8 cellular contexts compared by ENCODE assay signal in genomic region chr14:76955575-76956252, GRCh38.
DNase-seq lines count a peak whose midpoint lies in the region; ATAC-seq lines count a peak whose summit lies in the region.

No MANE protein-coding gene starts in this region.

- H3K4me1 ChIP-seq in CD4-positive, CD25-positive, alpha-beta regulatory T cell (ENCODE audit: control insufficient read depth, insufficient read depth, low read length, poor library complexity, severe bottlenecking), result peaks cover 55% of the 10 kb centered on the region
- peaks cover 48 to 49% of the 10 kb centered on the region in 2 donors for H3K4me1 ChIP-seq in duodenal mucosa (ENCODE audit: control insufficient read depth in 1 of 2, insufficient read depth in 2 of 2, low read length in 2 of 2)

- H3K27ac Mint-ChIP-seq in CD4-positive, CD25-positive, alpha-beta regulatory T cell, result peak overlapping the region; percentile 98 to 99 (median 99)
- H3K27ac Mint-ChIP-seq in stimulated activated naive CD8-positive, alpha-beta T cell treated with anti-CD3 and anti-CD28 coated beads, Interleukin-15, amount 100 ng/mL, for 72 hours, result peak overlapping the region; percentile 92 to 97

- H3K27ac ChIP-seq in CD4-positive, CD25-positive, alpha-beta regulatory T cell (ENCODE audit: insufficient read depth, low read length, poor library complexity, severe bottlenecking), result peak overlapping the region; percentile 96
- peak overlapping the region; percentile 79 for H3K27ac ChIP-seq in duodenal mucosa (ENCODE audit: low read depth, low read length)

- peak overlapping the region; percentile 70 for H3K4me3 ChIP-seq in CD4-positive, CD25-positive, alpha-beta regulatory T cell (ENCODE audit: low read depth, low read length)
- H3K4me3 ChIP-seq in duodenal mucosa (ENCODE audit: low read depth in 1 of 2, low read length in 2 of 2), result peak overlapping the region; percentile 71 to 72

- peak overlapping the region; percentile 38 to 65 for H3K9ac ChIP-seq in duodenal mucosa (ENCODE audit: low read depth in 1 of 2, low read length in 2 of 2)

- no peaks in the 10 kb centered on the region for H3K27me3 ChIP-seq in CD4-positive, CD25-positive, alpha-beta regulatory T cell (ENCODE audit: control insufficient read depth, insufficient read depth, low read length)
- no peaks in the 10 kb centered on the region for H3K27me3 ChIP-seq in duodenal mucosa (ENCODE audit: control insufficient read depth in 1 of 2, insufficient read depth in 2 of 2, low read length in 2 of 2)

- peaks cover 0 to 2% (median 0%) of the 10 kb centered on the region in 7 donors for H3K9me3 Mint-ChIP-seq in CD4-positive, CD25-positive, alpha-beta regulatory T cell
- H3K9me3 Mint-ChIP-seq in stimulated activated naive CD8-positive, alpha-beta T cell treated with anti-CD3 and anti-CD28 coated beads, Interleukin-15, amount 100 ng/mL, for 72 hours, result no peaks in the 10 kb centered on the region

- no peaks in the 10 kb centered on the region for H3K36me3 ChIP-seq in CD4-positive, CD25-positive, alpha-beta regulatory T cell (ENCODE audit: control insufficient read depth, insufficient read depth, low read length)
- no peaks in the 10 kb centered on the region for H3K36me3 ChIP-seq in duodenal mucosa (ENCODE audit: control insufficient read depth in 1 of 2, insufficient read depth in 2 of 2, low read length in 2 of 2)

- peaks cover 6 to 75% (median 21%) of the 10 kb centered on the region in 4 donors for H3K4me1 Mint-ChIP-seq in CD4-positive, CD25-positive, alpha-beta regulatory T cell
- H3K4me1 Mint-ChIP-seq in stimulated activated naive CD8-positive, alpha-beta T cell treated with anti-CD3 and anti-CD28 coated beads, Interleukin-15, amount 100 ng/mL, for 72 hours, result peaks cover 83% of the 10 kb centered on the region

- H3K27me3 Mint-ChIP-seq in CD4-positive, CD25-positive, alpha-beta regulatory T cell, result peaks cover 8% of the 10 kb centered on the region
- H3K27me3 Mint-ChIP-seq in stimulated activated naive CD8-positive, alpha-beta T cell treated with anti-CD3 and anti-CD28 coated beads, Interleukin-15, amount 100 ng/mL, for 72 hours, result no peaks in the 10 kb centered on the region

- no peaks in the 10 kb centered on the region for H3K36me3 Mint-ChIP-seq in CD4-positive, CD25-positive, alpha-beta regulatory T cell

- peak; percentile 64 for ATAC-seq in CD4-positive, CD25-positive, alpha-beta regulatory T cell (ENCODE audit: low read depth in 2 of 2)
- ATAC-seq in GM19455 (IDR thresholded peaks at IDR 0.05; ENCODE audit: unreplicated experiment), result peak; percentile 13
- peak; percentile 73 for ATAC-seq in activated CD4-positive, CD25-positive, alpha-beta regulatory T cell treated with anti-CD3 and anti-CD28 coated beads, Interleukin-2, amount 50 U/mL, for 24 hours
- peak; percentile 79 for ATAC-seq in stimulated activated naive CD8-positive, alpha-beta T cell treated with anti-CD3 and anti-CD28 coated beads, Interleukin-15, amount 100 ng/mL, for 72 hours

- H3K9me3 ChIP-seq in CD4-positive, CD25-positive, alpha-beta regulatory T cell (ENCODE audit: control insufficient read depth in 2 of 2, low read length in 2 of 2), result no peaks in the 10 kb centered on the region
- no peaks in the 10 kb centered on the region for H3K9me3 ChIP-seq in duodenal mucosa (ENCODE audit: control insufficient read depth in 1 of 2, low read length in 2 of 2)

- H3K4me3 Mint-ChIP-seq in CD4-positive, CD25-positive, alpha-beta regulatory T cell, result peak overlapping the region; percentile 91 to 95 (median 93)
- peak overlapping the region; percentile 81 to 90 for H3K4me3 Mint-ChIP-seq in stimulated activated naive CD8-positive, alpha-beta T cell treated with anti-CD3 and anti-CD28 coated beads, Interleukin-15, amount 100 ng/mL, for 72 hours

- DNase-seq in CD4-positive, CD25-positive, alpha-beta regulatory T cell, result peak; percentile 61 to 85 (median 76)
- peak; percentile 79 for DNase-seq in M059J (ENCODE audit: low read depth)
- DNase-seq in mucosa of gallbladder (ENCODE audit: low spot score), result peak; percentile 21
- DNase-seq in stimulated activated naive CD8-positive, alpha-beta T cell treated with anti-CD3 and anti-CD28 coated beads, Interleukin-15, amount 100 ng/mL, for 72 hours, result peak; percentile 57 to 81
- DNase-seq in KG1 (lab: John Stamatoyannopoulos, UW), result no peak

Comparison
In these comparisons a context has a peak if more than half of its experiments do, and no peak if none do; other contexts are left out.
1. ATAC-seq: peak in every context shown above with its lines; median percentile 79 in stimulated activated naive CD8-positive, alpha-beta T cell treated with anti-CD3 and anti-CD28 coated beads, Interleukin-15, amount 100 ng/mL, for 72 hours; 73 in activated CD4-positive, CD25-positive, alpha-beta regulatory T cell treated with anti-CD3 and anti-CD28 coated beads, Interleukin-2, amount 50 U/mL, for 24 hours; 64 in CD4-positive, CD25-positive, alpha-beta regulatory T cell; 13 in GM19455.